1 cellular context compared by ENCODE assay signal in genomic region chr1:19825298-19825697, GRCh38.
TF ChIP-seq lines count a peak whose summit lies in the region.

No MANE protein-coding gene starts in this region.

TF ChIP-seq in H1, 55 proteins besides CTCF, POLR2A, EP300 and RAD21:
- TF ChIP-seq MAX (IDR thresholded peaks at IDR 0.05) (peak; percentile 22; the same call in 1 of the 2 replicates), KDM5A (IDR thresholded peaks at IDR 0.05; ENCODE audit: low read length) (no peak), ZNF274 (IDR thresholded peaks at IDR 0.05; ENCODE audit: borderline replicate concordance, extremely low read depth, low read length) (no peak)
